12 cellular contexts compared by ENCODE assay signal in genomic region chr10:90865400-90865799, GRCh38. TPM values are rescaled to one million over a fixed set of nuclear protein-coding genes. Genes with fewer than 3 reads are reported as not detected.
DNase-seq lines count a peak whose midpoint lies in the region; ATAC-seq, FAIRE-seq and TF ChIP-seq lines count a peak whose summit lies in the region.
"Had no signal": no experiment of that assay in that cellular context is flagged by ENCODE, and none has a peak within 500 bp of the region (broad histone marks: within the 10 kb centered on the region; RNA-seq: fewer than 3 reads in every experiment).

No MANE protein-coding gene starts in this region.

- FAIRE-seq in HepG2 (lab: Jason Lieb, UNC), result no peak

- H3K9me2 ChIP-seq in HCT116 (ENCODE audit: insufficient read depth), result no peaks in the 10 kb centered on the region

- WGBS in HepG2 (ENCODE audit: low lambda C conversion rate), result 3% methylated on average over 3 of the region's 3 CpGs
- WGBS in gastroesophageal sphincter (ENCODE audit: low coverage in 1 of 2), 2 donors, result 33 to 43% methylated on average over 3 of the region's 3 CpGs

- H3K27ac ChIP-seq in C4-2B (no peak overlapping the region), HCT116 (ENCODE audit: low read depth, low read length) (no peak overlapping the region), HepG2 (ENCODE audit: extremely low read length, insufficient read depth, low read length) (no peak overlapping the region), gastroesophageal sphincter (no peak overlapping the region)
- H3K27ac ChIP-seq: HL-60 had no signal

- no peak overlapping the region for H3K9ac ChIP-seq in HCT116 (ENCODE audit: low read length)
- H3K9ac ChIP-seq in HepG2 (ENCODE audit: insufficient read depth, low read depth, low read length), result no peak overlapping the region

- TF ChIP-seq RAD21 in HCT116 (IDR thresholded peaks at IDR 0.05; ENCODE audit: low read depth), result peak; percentile 38; the same call in 1 of the 2 replicates
- no peak for TF ChIP-seq RAD21 in HepG2 (CRISPR knock-in tag; IDR thresholded peaks at IDR 0.05)

- peaks cover 0 to 7% of the 10 kb centered on the region in 2 experiments; a peak in 2 of 4 replicates for H3K9me3 ChIP-seq in HCT116 (ENCODE audit: control insufficient read depth in 1 of 2, insufficient read depth in 1 of 2, low read depth in 1 of 2, low read length in 2 of 2)
- peaks cover 13% of the 10 kb centered on the region for H3K9me3 ChIP-seq in HepG2 (ENCODE audit: low read length)
- no peaks in the 10 kb centered on the region for H3K9me3 ChIP-seq in gastroesophageal sphincter

- BruUV-seq in HCT116 (replicated peaks; lab: Mats Ljungman, UMichigan) (no TSS peak), HepG2 (replicated peaks; lab: Mats Ljungman, UMichigan) (no TSS peak)

- peak overlapping the region; percentile 20; the same call in 1 of the 2 replicates for H3K4me2 ChIP-seq in HCT116 (ENCODE audit: low read length)
- H3K4me2 ChIP-seq in HepG2 (ENCODE audit: low read depth, low read length), result no peak overlapping the region

- CTCF ChIA-PET in HCT116 (lab: Charles Lee) (interaction anchor here (0.7 to 2.0 kb wide), 14 partner anchors 9 to 251 kb away, joined by 3 to 13 read pairs (median 4); no protein-coding TSS in a partner anchor), HepG2 (lab: Yijun Ruan, JAX; ENCODE audit: low intra/inter-chr PET ratio, low total read pairs) (no interaction called here)

- peak; percentile 46; the same call in 1 of the 2 replicates for ATAC-seq in HCT116
- ATAC-seq in HepG2, result no peak
- no peak for ATAC-seq in gastroesophageal sphincter
- ATAC-seq in HG03139 (IDR thresholded peaks at IDR 0.05; ENCODE audit: unreplicated experiment), result no peak
- no peak for ATAC-seq in omental fat pad (ENCODE audit: low FRiP score)

- peak; percentile 45 for TF ChIP-seq CTCF in C4-2B (conservative IDR thresholded peaks at IDR 0.05)
- TF ChIP-seq CTCF in HCT116 (IDR thresholded peaks at IDR 0.05 in 2 of 3, conservative IDR thresholded peaks at IDR 0.05 in 1 of 3; ENCODE audit: borderline replicate concordance in 1 of 3, insufficient read depth in 1 of 3, low read depth in 2 of 3, low read length in 2 of 3), result peak; percentile 8 to 57 (median 47); a peak in 3 of 6 replicates
- TF ChIP-seq CTCF in HepG2 (CRISPR knock-in tag; IDR thresholded peaks at IDR 0.05), result no peak
- peak in 1 of 4 experiments; percentile 10 for TF ChIP-seq CTCF in gastroesophageal sphincter (IDR thresholded peaks at IDR 0.05)
- TF ChIP-seq CTCF in omental fat pad (IDR thresholded peaks at IDR 0.05), result no peak

- intact Hi-C loops in HCT116 (cut with micrococcal nuclease) (loop anchor here (10.0 kb wide), 2 partner anchors 201 to 1301 kb away; no protein-coding TSS in a partner anchor), HepG2 (cut with micrococcal nuclease; ENCODE audit: unreplicated experiment) (no loop called here)

- H4K20me1 ChIP-seq in HCT116 (ENCODE audit: insufficient read depth), result no peaks in the 10 kb centered on the region
- no peaks in the 10 kb centered on the region for H4K20me1 ChIP-seq in HepG2 (ENCODE audit: insufficient read depth, low read length)

- H3K79me2 ChIP-seq in HCT116 (ENCODE audit: insufficient read depth, low read length), result no peaks in the 10 kb centered on the region
- H3K79me2 ChIP-seq in HepG2 (ENCODE audit: insufficient read depth, low read length), result no peaks in the 10 kb centered on the region

- in situ Hi-C loops in HepG2 (cut with HindIII; ENCODE audit: extremely low pct_ligation_motif_present, low pct_unique_long_range_greater_than_20kb), result loop anchor here (5.0 to 10.0 kb wide), 2 partner anchors 113 to 1071 kb away; no protein-coding TSS in a partner anchor

- H3K4me1 ChIP-seq in HCT116 (ENCODE audit: control insufficient read depth in 1 of 2, insufficient read depth in 2 of 2, low read length in 2 of 2), result peaks cover 3 to 10% of the 10 kb centered on the region in 2 experiments; a peak in 1 of 4 replicates
- peaks cover 1% of the 10 kb centered on the region; the same call in 1 of the 2 replicates for H3K4me1 ChIP-seq in HepG2 (ENCODE audit: insufficient read depth, low read length)
- no peaks in the 10 kb centered on the region for H3K4me1 ChIP-seq in gastroesophageal sphincter

- H3K36me3 ChIP-seq in HCT116 (ENCODE audit: control insufficient read depth in 1 of 2, insufficient read depth in 2 of 2, low read length in 2 of 2), result no peaks in the 10 kb centered on the region
- no peaks in the 10 kb centered on the region for H3K36me3 ChIP-seq in HepG2 (replicated peaks in 1 of 2; ENCODE audit: control insufficient read depth in 1 of 2, insufficient read depth in 2 of 2, low read length in 2 of 2)
- no peaks in the 10 kb centered on the region for H3K36me3 ChIP-seq in gastroesophageal sphincter

- POLR2A ChIA-PET in HCT116 (lab: Charles Lee), result no interaction called here
- POLR2A ChIA-PET in HepG2 (lab: Yijun Ruan, JAX), result no interaction called here

- TF ChIP-seq EP300 in HepG2 (IDR thresholded peaks at IDR 0.05; ENCODE audit: low read depth in 2 of 2, low read length in 2 of 2) (no peak), HepG2 (CRISPR knock-in tag; IDR thresholded peaks at IDR 0.05; ENCODE audit: borderline replicate concordance) (no peak), gastroesophageal sphincter (IDR thresholded peaks at IDR 0.05) (no peak)

- H2AFZ ChIP-seq in HCT116 (ENCODE audit: low read depth, low read length, poor library complexity, severe bottlenecking) (peak overlapping the region; percentile 66), HepG2 (ENCODE audit: low read length) (no peak overlapping the region)

- TF ChIP-seq POLR2A in HCT116 (IDR thresholded peaks at IDR 0.05; ENCODE audit: borderline replicate concordance, extremely low read depth, insufficient read depth, insufficient read length), result no peak
- TF ChIP-seq POLR2A in HepG2 (IDR thresholded peaks at IDR 0.05; ENCODE audit: insufficient read depth in 1 of 2, low read depth in 2 of 2, low read length in 2 of 2), result no peak
- TF ChIP-seq POLR2A in gastroesophageal sphincter (IDR thresholded peaks at IDR 0.05), result no peak

- H3K27me3 ChIP-seq in HCT116 (ENCODE audit: insufficient read depth, low read length) (no peaks in the 10 kb centered on the region), HepG2 (ENCODE audit: control insufficient read depth in 1 of 2, insufficient read depth in 2 of 2, low read length in 2 of 2) (peaks cover 0 to 7% of the 10 kb centered on the region in 2 experiments; a peak in 1 of 5 replicates), gastroesophageal sphincter (peaks cover 30% of the 10 kb centered on the region)

- H3K4me3 ChIP-seq in HCT116 (replicated peaks in 1 of 2; ENCODE audit: low read depth in 1 of 2, low read length in 2 of 2) (no peak overlapping the region), HepG2 (replicated peaks in 1 of 3; ENCODE audit: insufficient read depth in 1 of 3, low read depth in 2 of 3, low read length in 3 of 3) (no peak overlapping the region), gastroesophageal sphincter (no peak overlapping the region)

- RAD21 ChIA-PET in HCT116 (lab: Charles Lee; ENCODE audit: low non-redundant PET in 1 of 2, low total read pairs in 2 of 2, uncharacterized antibody in 2 of 2, unreplicated experiment in 2 of 2), result no interaction called here

- DNase-seq in HCT116 (ENCODE audit: low read depth, low spot score), result no peak
- peak; percentile 45 for DNase-seq in amniotic epithelial cell (ENCODE audit: low read depth)
- DNase-seq in HepG2 (ENCODE audit: low spot score), result no peak
- DNase-seq in SKM-1 (lab: John Stamatoyannopoulos, UW; ENCODE audit: unreplicated experiment), result no peak
- DNase-seq in omental fat pad (ENCODE audit: low spot score), result no peak
- DNase-seq: activated B cell treated with CpG ODN at 0.5 μM for 24 hours, NCI-H774, occipital lobe had no signal

RNA-seq across cellular contexts. Expression of gene RPP30, which starts 6.4 kb away (rescaled TPM):
- 56.8 TPM for total RNA-seq in HCT116 (2021; ENCODE audit: unreplicated experiment)
- polyA plus RNA-seq in HCT116 (2012), result 18.8 and 32.8 TPM in 2 replicates
- 65.0 and 91.5 TPM in 2 replicates for total RNA-seq in HepG2 (2016; rRNA removed; fragmentation: Illumina TruSeq; extraction: Trizol)
- total RNA-seq in HepG2 (2016; cell fraction: cytosol; rRNA removed; fragmentation: Illumina TruSeq; extraction: Trizol; ENCODE audit: low read depth), result 18.3 and 20.1 TPM in 2 replicates
- 67.6 and 98.6 TPM in 2 replicates for total RNA-seq in HepG2 (2016; cell fraction: insoluble cytoplasmic fraction; rRNA removed; fragmentation: Illumina TruSeq; extraction: Trizol)
- total RNA-seq in HepG2 (2016; cell fraction: membrane; rRNA removed; fragmentation: Illumina TruSeq; extraction: Trizol), result 26.0 and 27.0 TPM in 2 replicates
- total RNA-seq in HepG2 (2016; cell fraction: nucleus; rRNA removed; fragmentation: Illumina TruSeq; extraction: Trizol), result 37.4 and 38.2 TPM in 2 replicates
- 17.6 and 27.1 TPM in 2 replicates for polyA plus RNA-seq in HepG2 (2011; rRNA removed)
- 10.7 and 13.9 TPM in 2 replicates for polyA plus RNA-seq in HepG2 (2011; cell fraction: cytosol; rRNA removed)
- polyA plus RNA-seq in HepG2 (2011; cell fraction: nucleus; rRNA removed), result 16.3 and 18.7 TPM in 2 replicates
- 22.4 and 34.0 TPM in 2 replicates for polyA plus RNA-seq in HepG2 (2012)
- polyA plus RNA-seq in HepG2 (2016; cell fraction: cytosol; fragmentation: Illumina TruSeq; extraction: Trizol; ENCODE audit: low read depth), result 20.0 and 21.0 TPM in 2 replicates
- 82.9 and 97.7 TPM in 2 replicates for polyA plus RNA-seq in HepG2 (2016; cell fraction: insoluble cytoplasmic fraction; fragmentation: Illumina TruSeq; extraction: Trizol; ENCODE audit: low read depth)
- 21.4 and 21.6 TPM in 2 replicates for polyA plus RNA-seq in HepG2 (2016; cell fraction: membrane; fragmentation: Illumina TruSeq; extraction: Trizol; ENCODE audit: low read depth)
- 50.0 and 51.4 TPM in 2 replicates for polyA plus RNA-seq in HepG2 (2016; cell fraction: nucleus; fragmentation: Illumina TruSeq; extraction: Trizol; ENCODE audit: insufficient read depth, low read depth)
- 9.4 and 24.9 TPM in 2 replicates for polyA minus RNA-seq in HepG2 (2011; rRNA and poly(A)+ RNA removed; ENCODE audit: low replicate concordance)
- 12.2 and 16.1 TPM in 2 replicates for polyA minus RNA-seq in HepG2 (2011; cell fraction: cytosol; rRNA and poly(A)+ RNA removed)
- 33.6 and 36.3 TPM in 2 replicates for polyA minus RNA-seq in HepG2 (2011; cell fraction: nucleus; rRNA and poly(A)+ RNA removed)
- 10 to 100 TPM; 25.0 to 44.2 (median 30.8) TPM for total RNA-seq in gastroesophageal sphincter
- 10 to 100 TPM; 23.1 to 29.9 (median 26.6) TPM for total RNA-seq in omental fat pad

RNA-seq across cellular contexts. Expression of gene HTR7, which starts 7.6 kb away (rescaled TPM):
- total RNA-seq in HCT116 (2021; ENCODE audit: unreplicated experiment), result 32.2 TPM
- 18.9 and 20.6 TPM in 2 replicates for polyA plus RNA-seq in HCT116 (2012)
- 0.04 TPM in 1 of 2 replicates, not detected in the other for total RNA-seq in HepG2 (2016; rRNA removed; fragmentation: Illumina TruSeq; extraction: Trizol)
- not detected in 2 replicates for total RNA-seq in HepG2 (2016; cell fraction: cytosol; rRNA removed; fragmentation: Illumina TruSeq; extraction: Trizol; ENCODE audit: low read depth)
- total RNA-seq in HepG2 (2016; cell fraction: insoluble cytoplasmic fraction; rRNA removed; fragmentation: Illumina TruSeq; extraction: Trizol), result 0.04 TPM in 1 of 2 replicates, not detected in the other
- 0.06 TPM in 1 of 2 replicates, not detected in the other for total RNA-seq in HepG2 (2016; cell fraction: membrane; rRNA removed; fragmentation: Illumina TruSeq; extraction: Trizol)
- not detected in 2 replicates for total RNA-seq in HepG2 (2016; cell fraction: nucleus; rRNA removed; fragmentation: Illumina TruSeq; extraction: Trizol)
- polyA plus RNA-seq in HepG2 (2011; rRNA removed), result 0.09 TPM in 1 of 2 replicates, not detected in the other
- polyA plus RNA-seq in HepG2 (2011; cell fraction: cytosol; rRNA removed), result 0.03 and 0.04 TPM in 2 replicates
- not detected in 2 replicates for polyA plus RNA-seq in HepG2 (2011; cell fraction: nucleus; rRNA removed)
- not detected in 2 replicates for polyA plus RNA-seq in HepG2 (2012)
- polyA plus RNA-seq in HepG2 (2016; cell fraction: cytosol; fragmentation: Illumina TruSeq; extraction: Trizol; ENCODE audit: low read depth), result not detected in 2 replicates
- polyA plus RNA-seq in HepG2 (2016; cell fraction: insoluble cytoplasmic fraction; fragmentation: Illumina TruSeq; extraction: Trizol; ENCODE audit: low read depth), result not detected in 2 replicates
- 0.07 TPM in 1 of 2 replicates, not detected in the other for polyA plus RNA-seq in HepG2 (2016; cell fraction: membrane; fragmentation: Illumina TruSeq; extraction: Trizol; ENCODE audit: low read depth)
- polyA plus RNA-seq in HepG2 (2016; cell fraction: nucleus; fragmentation: Illumina TruSeq; extraction: Trizol; ENCODE audit: insufficient read depth, low read depth), result not detected in 2 replicates
- 0.04 and 0.28 TPM in 2 replicates for polyA minus RNA-seq in HepG2 (2011; rRNA and poly(A)+ RNA removed; ENCODE audit: low replicate concordance)
- not detected in 2 replicates for polyA minus RNA-seq in HepG2 (2011; cell fraction: cytosol; rRNA and poly(A)+ RNA removed)
- not detected in 2 replicates for polyA minus RNA-seq in HepG2 (2011; cell fraction: nucleus; rRNA and poly(A)+ RNA removed)
- 1 to 10 TPM in 1 of 4 donors, under 1 TPM in 3; 0.19 to 7.9 (median 0.41) TPM for total RNA-seq in gastroesophageal sphincter
- 1 to 10 TPM in 1 of 4 donors, under 1 TPM in 3; 0.19 to 2.0 (median 0.61) TPM for total RNA-seq in omental fat pad
- total RNA-seq: activated B cell treated with CpG ODN at 0.5 μM for 24 hours had no signal

RNA-seq across cellular contexts. Expression of gene ANKRD1, which starts 55.5 kb away (rescaled TPM):
- total RNA-seq in HCT116 (2021; ENCODE audit: unreplicated experiment) (not detected), HepG2 (2016; rRNA removed; fragmentation: Illumina TruSeq; extraction: Trizol) (19.4 and 26.4 TPM in 2 replicates), gastroesophageal sphincter (not detected), omental fat pad (1 to 10 TPM in 1 of 4 donors, not detected in 3; 3.8 TPM)
- not detected in 2 replicates for polyA plus RNA-seq in HCT116 (2012)
- total RNA-seq in HepG2 (2016; cell fraction: cytosol; rRNA removed; fragmentation: Illumina TruSeq; extraction: Trizol; ENCODE audit: low read depth), result 6.3 and 6.9 TPM in 2 replicates
- total RNA-seq in HepG2 (2016; cell fraction: insoluble cytoplasmic fraction; rRNA removed; fragmentation: Illumina TruSeq; extraction: Trizol), result 19.5 and 30.2 TPM in 2 replicates
- total RNA-seq in HepG2 (2016; cell fraction: membrane; rRNA removed; fragmentation: Illumina TruSeq; extraction: Trizol), result 11.3 and 14.1 TPM in 2 replicates
- 12.6 and 13.8 TPM in 2 replicates for total RNA-seq in HepG2 (2016; cell fraction: nucleus; rRNA removed; fragmentation: Illumina TruSeq; extraction: Trizol)
- polyA plus RNA-seq in HepG2 (2011; rRNA removed), result 30.2 and 41.8 TPM in 2 replicates
- polyA plus RNA-seq in HepG2 (2011; cell fraction: cytosol; rRNA removed), result 30.2 and 31.0 TPM in 2 replicates
- 21.7 and 24.5 TPM in 2 replicates for polyA plus RNA-seq in HepG2 (2011; cell fraction: nucleus; rRNA removed)
- 10.9 and 13.5 TPM in 2 replicates for polyA plus RNA-seq in HepG2 (2012)
- 1.7 and 2.0 TPM in 2 replicates for polyA plus RNA-seq in HepG2 (2016; cell fraction: cytosol; fragmentation: Illumina TruSeq; extraction: Trizol; ENCODE audit: low read depth)
- 21.2 and 22.2 TPM in 2 replicates for polyA plus RNA-seq in HepG2 (2016; cell fraction: insoluble cytoplasmic fraction; fragmentation: Illumina TruSeq; extraction: Trizol; ENCODE audit: low read depth)
- polyA plus RNA-seq in HepG2 (2016; cell fraction: membrane; fragmentation: Illumina TruSeq; extraction: Trizol; ENCODE audit: low read depth), result 3.4 TPM in 2 replicates
- polyA plus RNA-seq in HepG2 (2016; cell fraction: nucleus; fragmentation: Illumina TruSeq; extraction: Trizol; ENCODE audit: insufficient read depth, low read depth), result 20.2 and 20.8 TPM in 2 replicates
- 0.09 and 24.0 TPM in 2 replicates for polyA minus RNA-seq in HepG2 (2011; rRNA and poly(A)+ RNA removed; ENCODE audit: low replicate concordance)
- 29.2 and 42.8 TPM in 2 replicates for polyA minus RNA-seq in HepG2 (2011; cell fraction: cytosol; rRNA and poly(A)+ RNA removed)
- 23.3 and 24.9 TPM in 2 replicates for polyA minus RNA-seq in HepG2 (2011; cell fraction: nucleus; rRNA and poly(A)+ RNA removed)
- total RNA-seq: activated B cell treated with CpG ODN at 0.5 μM for 24 hours, occipital lobe had no signal

Comparison
In these comparisons a context has a peak if more than half of its experiments do, and no peak if none do; other contexts are left out.
1. CTCF ChIP-seq: peak in C4-2B (single experiment) and HCT116 (3 of 3); none in HepG2 (single experiment) and omental fat pad (0 of 3).